ENCODE assay signal across 1 cellular context in genomic region chr1:18414872-18415447, GRCh38.
A peak's percentile ranks its signal among the peaks of the same experiment; 100 is the strongest.
TF ChIP-seq lines count a peak whose summit lies in the region.

No MANE protein-coding gene starts in this region.

TF ChIP-seq in K562, 482 proteins besides CTCF, POLR2A, EP300 and RAD21 (continued from another document and continues in another):
- TF ChIP-seq TRIM25 (IDR thresholded peaks at IDR 0.05; ENCODE audit: borderline replicate concordance): no peak
- TF ChIP-seq CBX2 (IDR thresholded peaks at IDR 0.05; ENCODE audit: insufficient read depth, low read length, poor library complexity, severe bottlenecking): no peak
- TF ChIP-seq CTCFL (IDR thresholded peaks at IDR 0.05; ENCODE audit: borderline replicate concordance, insufficient read depth, low read depth, low read length, poor library complexity, severe bottlenecking): no peak
- no peak for TF ChIP-seq EGR1 (conservative IDR thresholded peaks at IDR 0.05)
- TF ChIP-seq ARID1B (IDR thresholded peaks at IDR 0.05): peak; percentile 50
- no peak for TF ChIP-seq KLF10 (CRISPR knock-in tag; IDR thresholded peaks at IDR 0.05)
- TF ChIP-seq ZNF197 (CRISPR knock-in tag; IDR thresholded peaks at IDR 0.05; ENCODE audit: low read depth): peak; percentile 84; the same call in 1 of the 2 replicates
- no peak for TF ChIP-seq SREBF2 (CRISPR knock-in tag; IDR thresholded peaks at IDR 0.05)
- 0 out of 2 replicates have a peak, but pooled peaks have one; percentile 44 for TF ChIP-seq LEF1 (IDR thresholded peaks at IDR 0.05)
- TF ChIP-seq ZNF766 (CRISPR knock-in tag; conservative IDR thresholded peaks at IDR 0.05): peak; percentile 84
- no peak for TF ChIP-seq XRCC5 (IDR thresholded peaks at IDR 0.05; ENCODE audit: low read depth, low read length)
- no peak for TF ChIP-seq MTF1 (CRISPR knock-in tag; IDR thresholded peaks at IDR 0.05; ENCODE audit: borderline replicate concordance)
- TF ChIP-seq SMAD2 (IDR thresholded peaks at IDR 0.05; ENCODE audit: low read depth, low read length): no peak
- TF ChIP-seq ETV1 (tag; conservative IDR thresholded peaks at IDR 0.05; ENCODE audit: low read depth): peak; percentile 41; the same call in 1 of the 2 replicates
- no peak for TF ChIP-seq SNAPC5 (CRISPR knock-in tag; IDR thresholded peaks at IDR 0.05)
- no peak for TF ChIP-seq HDAC8 (tag; IDR thresholded peaks at IDR 0.05)
- 0 out of 2 replicates have a peak, but pooled peaks have one; percentile 6 for TF ChIP-seq E2F3 (CRISPR knock-in tag; IDR thresholded peaks at IDR 0.05)
- no peak for TF ChIP-seq ZNF445 (CRISPR knock-in tag; IDR thresholded peaks at IDR 0.05; ENCODE audit: low read depth)
- TF ChIP-seq ZBTB49 (CRISPR knock-in tag; IDR thresholded peaks at IDR 0.05; ENCODE audit: borderline replicate concordance): no peak
- TF ChIP-seq TAF1 (IDR thresholded peaks at IDR 0.05; ENCODE audit: control insufficient read depth, extremely low read depth, insufficient read depth, low read length, severe bottlenecking): no peak
- no peak for TF ChIP-seq ZNF347 (CRISPR knock-in tag; IDR thresholded peaks at IDR 0.05; ENCODE audit: low read depth)
- no peak for TF ChIP-seq ELK1 (CRISPR knock-in tag; IDR thresholded peaks at IDR 0.05)
- no peak for TF ChIP-seq ZNF436 (CRISPR knock-in tag; IDR thresholded peaks at IDR 0.05)
- no peak for TF ChIP-seq HNRNPH1 (optimal IDR thresholded peaks at IDR 0.05; ENCODE audit: low read depth, low read length)
- TF ChIP-seq NR4A1 (CRISPR knock-in tag; IDR thresholded peaks at IDR 0.05): no peak
- TF ChIP-seq NR4A1 (tag; IDR thresholded peaks at IDR 0.05): no peak
- TF ChIP-seq ZKSCAN1 (IDR thresholded peaks at IDR 0.05; ENCODE audit: low read depth, low read length): no peak
- no peak for TF ChIP-seq MIER1 (IDR thresholded peaks at IDR 0.05; ENCODE audit: low read depth)
- no peak for TF ChIP-seq COPS2 (conservative IDR thresholded peaks at IDR 0.05)
- TF ChIP-seq BCL6 (CRISPR knock-in tag; IDR thresholded peaks at IDR 0.05): peak; percentile 61; the same call in 1 of the 2 replicates
- no peak for TF ChIP-seq ZNF707 (CRISPR knock-in tag; conservative IDR thresholded peaks at IDR 0.05)
- no peak for TF ChIP-seq ARHGAP35 (IDR thresholded peaks at IDR 0.05; ENCODE audit: partially characterized antibody)
- TF ChIP-seq SMAD4 (CRISPR knock-in tag; conservative IDR thresholded peaks at IDR 0.05): no peak; the same call in 1 of the 2 replicates
- no peak for TF ChIP-seq HNRNPLL (IDR thresholded peaks at IDR 0.05; ENCODE audit: low read depth, low read length, poor library complexity, severe bottlenecking)
- TF ChIP-seq DACH1 (IDR thresholded peaks at IDR 0.05; ENCODE audit: partially characterized antibody): no peak
- TF ChIP-seq TRIM28 (IDR thresholded peaks at IDR 0.05): no peak
- no peak for TF ChIP-seq ZNF384 (IDR thresholded peaks at IDR 0.05; ENCODE audit: low read depth, low read length)
- no peak for TF ChIP-seq ZNF830 (CRISPR knock-in tag; IDR thresholded peaks at IDR 0.05)
- no peak for TF ChIP-seq PYGO2 (tag; IDR thresholded peaks at IDR 0.05)
- TF ChIP-seq KLF16 (IDR thresholded peaks at IDR 0.05): no peak
- no peak for TF ChIP-seq ZNF764 (CRISPR knock-in tag; IDR thresholded peaks at IDR 0.05; ENCODE audit: low read depth)
- 0 out of 2 replicates have a peak, but pooled peaks have one; percentile 30 for TF ChIP-seq NFRKB (IDR thresholded peaks at IDR 0.05; ENCODE audit: low read depth)
- TF ChIP-seq KDM1A (IDR thresholded peaks at IDR 0.05): no peak
- no peak for TF ChIP-seq KAT2B (IDR thresholded peaks at IDR 0.05; ENCODE audit: low read depth, low read length)
- TF ChIP-seq ZNF395 (CRISPR knock-in tag; IDR thresholded peaks at IDR 0.05): peak; percentile 17
- TF ChIP-seq ZNF263 (CRISPR knock-in tag; IDR thresholded peaks at IDR 0.05; ENCODE audit: borderline replicate concordance): no peak
- TF ChIP-seq HMG20B (CRISPR knock-in tag; IDR thresholded peaks at IDR 0.05): no peak
- TF ChIP-seq CEBPB (tag; IDR thresholded peaks at IDR 0.05): no peak
- no peak for TF ChIP-seq PHB (CRISPR knock-in tag; IDR thresholded peaks at IDR 0.05)
- no peak for TF ChIP-seq ZNF77 (CRISPR knock-in tag; IDR thresholded peaks at IDR 0.05)
- TF ChIP-seq FOXP4 (CRISPR knock-in tag; IDR thresholded peaks at IDR 0.05; ENCODE audit: borderline replicate concordance): no peak
- TF ChIP-seq ZNF224 (CRISPR knock-in tag; IDR thresholded peaks at IDR 0.05): no peak
- no peak for TF ChIP-seq SNIP1 (IDR thresholded peaks at IDR 0.05; ENCODE audit: low read depth)
- no peak for TF ChIP-seq ZBED1 (IDR thresholded peaks at IDR 0.05)
- no peak; the same call in 1 of the 2 replicates for TF ChIP-seq ZEB2 (IDR thresholded peaks at IDR 0.05)
- TF ChIP-seq PRDM10 (IDR thresholded peaks at IDR 0.05; ENCODE audit: partially characterized antibody): peak; percentile 24
- no peak for TF ChIP-seq KLF13 (tag; IDR thresholded peaks at IDR 0.05; ENCODE audit: borderline replicate concordance, low read depth)
- no peak for TF ChIP-seq GTF2E2 (tag; IDR thresholded peaks at IDR 0.05)
- no peak for TF ChIP-seq GABPB1 (CRISPR knock-in tag; IDR thresholded peaks at IDR 0.05)
- TF ChIP-seq ZNF507 (tag; conservative IDR thresholded peaks at IDR 0.05): no peak
- no peak for TF ChIP-seq RBM22 (IDR thresholded peaks at IDR 0.05; ENCODE audit: low read depth, low read length, poor library complexity, severe bottlenecking)
- 0 out of 2 replicates have a peak, but pooled peaks have one; percentile 24 for TF ChIP-seq ZNF584 (CRISPR knock-in tag; IDR thresholded peaks at IDR 0.05; ENCODE audit: low read depth)
- TF ChIP-seq HDAC1 (IDR thresholded peaks at IDR 0.05): no peak
- peak; percentile 36; the same call in 1 of the 2 replicates for TF ChIP-seq ZNF134 (CRISPR knock-in tag; conservative IDR thresholded peaks at IDR 0.05)
- no peak; a peak in 2 of 4 replicates for TF ChIP-seq MAZ (CRISPR knock-in tag; conservative IDR thresholded peaks at IDR 0.05 in 1 of 2, IDR thresholded peaks at IDR 0.05 in 1 of 2)
